16 cellular contexts compared by ENCODE assay signal in genomic region chr1:182283746-182284544, GRCh38.
A peak's percentile ranks its signal among the peaks of the same experiment; 100 is the strongest.
DNase-seq lines count a peak whose midpoint lies in the region; ATAC-seq and TF ChIP-seq lines count a peak whose summit lies in the region.
"Had no signal": no experiment of that assay in that cellular context is flagged by ENCODE, and none has a peak within 500 bp of the region (broad histone marks: within the 10 kb centered on the region; RNA-seq: fewer than 3 reads in every experiment).

No MANE protein-coding gene starts in this region.

- peak overlapping the region; percentile 46 for H3K4me2 ChIP-seq in Loucy (ENCODE audit: low read depth, low read length, poor library complexity, severe bottlenecking)
- H3K4me2 ChIP-seq: A549, GM23338 had no signal

- DNase-seq in DMS153 (lab: John Stamatoyannopoulos, UW) (peak; percentile 12), DMS153 treated with DMSO at 0.1 percent for 48 hours (lab: John Stamatoyannopoulos, UW; ENCODE audit: unreplicated experiment) (no peak), left colon (no peak), osteocyte (ENCODE audit: extremely low spot score, unreplicated experiment) (no peak), GF-D8 (lab: John Stamatoyannopoulos, UW) (no peak)
- DNase-seq in activated CD8-positive, alpha-beta memory T cell treated with anti-CD3 and anti-CD28 coated beads, Interleukin-2, amount 50 U/mL, for 4 hours = no peak
- DNase-seq: AML-193; Caco-2; CD4-positive, alpha-beta T cell; HCEC 1CT; HFFc6; KG1 had no signal

- H3K4me3 ChIP-seq in Loucy (ENCODE audit: low read length, poor library complexity, severe bottlenecking) = no peak overlapping the region
- H3K4me3 ChIP-seq: A549, GM23338 had no signal

- peak overlapping the region; percentile 20 for H3K27ac Mint-ChIP-seq in osteocyte (ENCODE audit: unreplicated experiment)
- H3K27ac Mint-ChIP-seq: CD4-positive, alpha-beta T cell; GM23338; HFFc6; IgD-negative memory B cell had no signal

- no peaks in the 10 kb centered on the region for H3K9me3 Mint-ChIP-seq in osteocyte (ENCODE audit: unreplicated experiment)
- H3K9me3 Mint-ChIP-seq: CD4-positive, alpha-beta T cell; GM23338; HFFc6 had no signal

- peak overlapping the region; percentile 1 for H3K9ac ChIP-seq in Loucy (ENCODE audit: low read depth, low read length, poor library complexity, severe bottlenecking)

- TF ChIP-seq CTCF in Loucy (conservative IDR thresholded peaks at IDR 0.05; ENCODE audit: low read length) = no peak
- no peak for TF ChIP-seq CTCF in osteocyte (IDR thresholded peaks at IDR 0.05)

- H3K4me1 ChIP-seq in Loucy (ENCODE audit: insufficient read depth, low read length, poor library complexity, severe bottlenecking) = peaks cover 22% of the 10 kb centered on the region
- H3K4me1 ChIP-seq: A549 had no signal

- no peaks in the 10 kb centered on the region for H3K36me3 ChIP-seq in Loucy (ENCODE audit: insufficient read depth, low read length)

- peak overlapping the region; percentile 79 for H2AFZ ChIP-seq in Loucy (ENCODE audit: low read length)
- H2AFZ ChIP-seq: GM23338 had no signal

- no peaks in the 10 kb centered on the region for H3K27me3 Mint-ChIP-seq in osteocyte (ENCODE audit: unreplicated experiment)
- H3K27me3 Mint-ChIP-seq: CD4-positive, alpha-beta T cell had no signal

- H4K20me1 ChIP-seq in Loucy (ENCODE audit: insufficient read depth, low read length, poor library complexity, severe bottlenecking) = no peaks in the 10 kb centered on the region

- H3K9me3 ChIP-seq in Loucy (ENCODE audit: insufficient read depth, low read depth, low read length) = no peaks in the 10 kb centered on the region
- H3K9me3 ChIP-seq: A549, Caco-2 had no signal

- H3K79me2 ChIP-seq in Loucy (ENCODE audit: insufficient read depth, low read length) = no peaks in the 10 kb centered on the region

- intact Hi-C loops in left colon (cut with DNase I, micrococcal nuclease) = no loop called here

- H3F3A ChIP-seq in Loucy (ENCODE audit: low read depth) = no peaks in the 10 kb centered on the region

- peaks cover 17% of the 10 kb centered on the region for H3K4me1 Mint-ChIP-seq in osteocyte (ENCODE audit: unreplicated experiment)

- no peaks in the 10 kb centered on the region for H3K27me3 ChIP-seq in Loucy (ENCODE audit: insufficient read depth, low read length, poor library complexity, severe bottlenecking)

- peak; percentile 64 for ATAC-seq in left colon
- ATAC-seq: A549, GM23338 had no signal

- no peaks in the 10 kb centered on the region for H3K36me3 Mint-ChIP-seq in osteocyte (ENCODE audit: unreplicated experiment)
- H3K36me3 Mint-ChIP-seq: IgD-negative memory B cell had no signal

- H3K4me3 Mint-ChIP-seq in osteocyte (ENCODE audit: unreplicated experiment) = no peak overlapping the region
- H3K4me3 Mint-ChIP-seq: CD4-positive, alpha-beta T cell; GM23338; HFFc6; IgD-negative memory B cell had no signal

- no peaks in the 10 kb centered on the region for H3K9me2 ChIP-seq in Loucy (replicated peaks; ENCODE audit: low read depth, low read length)
